In the genomic region with DNA sequence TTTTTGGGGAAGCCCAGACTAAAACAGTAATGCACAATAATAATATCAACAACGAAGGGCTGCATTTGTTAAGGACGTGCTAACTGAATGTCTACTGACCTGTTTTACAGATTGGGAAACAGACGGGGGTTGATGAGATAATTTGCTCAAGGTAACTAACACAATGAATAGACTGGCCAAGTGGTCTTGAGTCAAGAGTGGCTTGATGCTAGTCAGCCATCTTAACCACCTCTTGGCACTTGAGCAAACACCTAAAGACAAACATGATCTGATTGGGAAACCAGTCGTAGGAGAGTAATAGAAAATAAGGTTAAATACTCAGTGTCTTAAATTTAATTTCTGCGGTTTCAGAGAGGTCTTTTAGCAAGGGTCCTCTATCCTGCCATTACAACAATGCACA, we compare ENCODE assay signal across 24 cellular contexts.
"Had no signal": no experiment of that assay in that cellular context is flagged by ENCODE, and none has a peak within 500 bp of the region (broad histone marks: within the 10 kb centered on the region; RNA-seq: fewer than 3 reads in every experiment).

No MANE protein-coding gene starts in this region.

- H3K4me3 ChIP-seq: stomach, suprapubic skin, testis, thoracic aorta, thyroid gland, tibial artery, tibial nerve, transverse colon, upper lobe of left lung, uterus, vagina had no signal

- H3K4me1 ChIP-seq: suprapubic skin, testis, thyroid gland, tibial artery, upper lobe of left lung, uterus, vagina had no signal

- H3K27me3 ChIP-seq: stomach, suprapubic skin, testis, thyroid gland, tibial artery, tibial nerve, transverse colon, upper lobe of left lung, uterus, vagina had no signal

- H3K27ac ChIP-seq: stomach, suprapubic skin, testis, thoracic aorta, thyroid gland, tibial artery, tibial nerve, transverse colon, upper lobe of left lung, uterus, vagina had no signal

- ATAC-seq: stimulated activated effector memory CD8-positive, alpha-beta T cell treated with anti-CD3 and anti-CD28 coated beads, Interleukin-12 subunit alpha, Interleukin-12 subunit beta, amount 100 ng/mL, for 72 hours; stimulated activated memory B cell treated with anti-CD40 and anti-IgM and Interleukin-4, amounts not matched to agents 10 μg/mL and 1 μg/mL and 100 μg/mL, for 72 hours; stimulated activated naive B cell treated with anti-CD40 and anti-IgM and Interleukin-4, amounts not matched to agents 10 μg/mL and 1 μg/mL and 100 μg/mL, for 72 hours; stimulated activated naive CD8-positive, alpha-beta T cell treated with anti-CD3 and anti-CD28 coated beads, Interleukin-15, amount 100 ng/mL, for 72 hours; stimulated activated naive CD8-positive, alpha-beta T cell treated with anti-CD3 and anti-CD28 coated beads, Interleukin-15, Interleukin-2, amounts not matched to agents 100 U/mL and 50 U/mL, for 24 hours had no signal

- DNase-seq: stimulated activated CD4-positive, alpha-beta T cell treated with anti-CD3 and anti-CD28 coated beads, Interleukin-2, amount 100 ng/mL, for 48 hours; stimulated activated CD4-positive, alpha-beta T cell treated with anti-CD3 and anti-CD28 coated beads, Interleukin-4, amount 100 ng/mL, for 1 hour; stimulated activated CD4-positive, alpha-beta T cell treated with anti-CD3 and anti-CD28 coated beads, Interleukin-4, amount 100 ng/mL, for 24 hours; stimulated activated CD4-positive, alpha-beta T cell treated with anti-CD3 and anti-CD28 coated beads, Interleukin-4, amount 100 ng/mL, for 4 hours; stimulated activated CD8-positive, alpha-beta memory T cell treated with anti-CD3 and anti-CD28 coated beads, Interleukin-4, amount 100 ng/mL, for 48 hours; stimulated activated naive B cell treated with anti-CD40 and anti-IgM and Interleukin-4, amounts not matched to agents 10 μg/mL and 1 μg/mL and 100 μg/mL, for 72 hours; stimulated activated naive CD4-positive, alpha-beta T cell; stimulated activated naive CD4-positive, alpha-beta T cell treated with Interleukin-2 at 50 U/mL for 16 hours; stimulated activated naive CD8-positive, alpha-beta T cell treated with anti-CD3 and anti-CD28 coated beads, Interleukin-15, amount 100 ng/mL, for 72 hours; stimulated activated naive CD8-positive, alpha-beta T cell treated with anti-CD3 and anti-CD28 coated beads, Interleukin-15, Interleukin-2, amounts not matched to agents 100 U/mL and 50 U/mL, for 24 hours; stomach; substantia nigra; testis; thyroid gland; tibial artery; transverse colon; upper lobe of left lung; uterus had no signal

- H3K9me3 ChIP-seq: stomach, suprapubic skin, testis, thoracic aorta, thyroid gland, tibial artery, tibial nerve, transverse colon, upper lobe of left lung, uterus, vagina had no signal

- H3K36me3 ChIP-seq: stomach, suprapubic skin, thoracic aorta, thyroid gland, tibial artery, tibial nerve, transverse colon, upper lobe of left lung, vagina had no signal
